1 cellular context compared by ENCODE assay signal in the genomic region with DNA sequence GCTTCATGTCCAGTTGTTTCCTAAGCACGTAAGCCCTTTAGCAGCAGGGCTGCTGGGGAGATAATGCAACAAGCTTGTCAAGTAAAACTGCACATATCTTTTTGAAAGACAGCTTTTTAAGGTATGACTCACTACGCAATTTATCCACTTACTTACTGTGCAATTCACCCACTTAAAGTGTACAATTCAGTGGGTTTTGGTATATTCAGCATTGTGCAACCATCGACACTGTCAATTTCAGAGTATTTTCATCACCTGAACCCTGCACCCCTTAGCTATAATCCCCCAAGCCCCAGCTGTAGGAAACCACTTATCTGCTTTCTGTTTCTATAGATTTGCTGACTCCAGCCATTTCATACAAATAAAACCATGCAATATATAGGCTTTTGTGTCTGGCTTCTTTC.
TF ChIP-seq lines count a peak whose summit lies in the region.

No MANE protein-coding gene starts in this region.

TF ChIP-seq in GM23338, 12 proteins besides CTCF, POLR2A, EP300 and RAD21 (continued from another document):
- TF ChIP-seq, protein P1, sequence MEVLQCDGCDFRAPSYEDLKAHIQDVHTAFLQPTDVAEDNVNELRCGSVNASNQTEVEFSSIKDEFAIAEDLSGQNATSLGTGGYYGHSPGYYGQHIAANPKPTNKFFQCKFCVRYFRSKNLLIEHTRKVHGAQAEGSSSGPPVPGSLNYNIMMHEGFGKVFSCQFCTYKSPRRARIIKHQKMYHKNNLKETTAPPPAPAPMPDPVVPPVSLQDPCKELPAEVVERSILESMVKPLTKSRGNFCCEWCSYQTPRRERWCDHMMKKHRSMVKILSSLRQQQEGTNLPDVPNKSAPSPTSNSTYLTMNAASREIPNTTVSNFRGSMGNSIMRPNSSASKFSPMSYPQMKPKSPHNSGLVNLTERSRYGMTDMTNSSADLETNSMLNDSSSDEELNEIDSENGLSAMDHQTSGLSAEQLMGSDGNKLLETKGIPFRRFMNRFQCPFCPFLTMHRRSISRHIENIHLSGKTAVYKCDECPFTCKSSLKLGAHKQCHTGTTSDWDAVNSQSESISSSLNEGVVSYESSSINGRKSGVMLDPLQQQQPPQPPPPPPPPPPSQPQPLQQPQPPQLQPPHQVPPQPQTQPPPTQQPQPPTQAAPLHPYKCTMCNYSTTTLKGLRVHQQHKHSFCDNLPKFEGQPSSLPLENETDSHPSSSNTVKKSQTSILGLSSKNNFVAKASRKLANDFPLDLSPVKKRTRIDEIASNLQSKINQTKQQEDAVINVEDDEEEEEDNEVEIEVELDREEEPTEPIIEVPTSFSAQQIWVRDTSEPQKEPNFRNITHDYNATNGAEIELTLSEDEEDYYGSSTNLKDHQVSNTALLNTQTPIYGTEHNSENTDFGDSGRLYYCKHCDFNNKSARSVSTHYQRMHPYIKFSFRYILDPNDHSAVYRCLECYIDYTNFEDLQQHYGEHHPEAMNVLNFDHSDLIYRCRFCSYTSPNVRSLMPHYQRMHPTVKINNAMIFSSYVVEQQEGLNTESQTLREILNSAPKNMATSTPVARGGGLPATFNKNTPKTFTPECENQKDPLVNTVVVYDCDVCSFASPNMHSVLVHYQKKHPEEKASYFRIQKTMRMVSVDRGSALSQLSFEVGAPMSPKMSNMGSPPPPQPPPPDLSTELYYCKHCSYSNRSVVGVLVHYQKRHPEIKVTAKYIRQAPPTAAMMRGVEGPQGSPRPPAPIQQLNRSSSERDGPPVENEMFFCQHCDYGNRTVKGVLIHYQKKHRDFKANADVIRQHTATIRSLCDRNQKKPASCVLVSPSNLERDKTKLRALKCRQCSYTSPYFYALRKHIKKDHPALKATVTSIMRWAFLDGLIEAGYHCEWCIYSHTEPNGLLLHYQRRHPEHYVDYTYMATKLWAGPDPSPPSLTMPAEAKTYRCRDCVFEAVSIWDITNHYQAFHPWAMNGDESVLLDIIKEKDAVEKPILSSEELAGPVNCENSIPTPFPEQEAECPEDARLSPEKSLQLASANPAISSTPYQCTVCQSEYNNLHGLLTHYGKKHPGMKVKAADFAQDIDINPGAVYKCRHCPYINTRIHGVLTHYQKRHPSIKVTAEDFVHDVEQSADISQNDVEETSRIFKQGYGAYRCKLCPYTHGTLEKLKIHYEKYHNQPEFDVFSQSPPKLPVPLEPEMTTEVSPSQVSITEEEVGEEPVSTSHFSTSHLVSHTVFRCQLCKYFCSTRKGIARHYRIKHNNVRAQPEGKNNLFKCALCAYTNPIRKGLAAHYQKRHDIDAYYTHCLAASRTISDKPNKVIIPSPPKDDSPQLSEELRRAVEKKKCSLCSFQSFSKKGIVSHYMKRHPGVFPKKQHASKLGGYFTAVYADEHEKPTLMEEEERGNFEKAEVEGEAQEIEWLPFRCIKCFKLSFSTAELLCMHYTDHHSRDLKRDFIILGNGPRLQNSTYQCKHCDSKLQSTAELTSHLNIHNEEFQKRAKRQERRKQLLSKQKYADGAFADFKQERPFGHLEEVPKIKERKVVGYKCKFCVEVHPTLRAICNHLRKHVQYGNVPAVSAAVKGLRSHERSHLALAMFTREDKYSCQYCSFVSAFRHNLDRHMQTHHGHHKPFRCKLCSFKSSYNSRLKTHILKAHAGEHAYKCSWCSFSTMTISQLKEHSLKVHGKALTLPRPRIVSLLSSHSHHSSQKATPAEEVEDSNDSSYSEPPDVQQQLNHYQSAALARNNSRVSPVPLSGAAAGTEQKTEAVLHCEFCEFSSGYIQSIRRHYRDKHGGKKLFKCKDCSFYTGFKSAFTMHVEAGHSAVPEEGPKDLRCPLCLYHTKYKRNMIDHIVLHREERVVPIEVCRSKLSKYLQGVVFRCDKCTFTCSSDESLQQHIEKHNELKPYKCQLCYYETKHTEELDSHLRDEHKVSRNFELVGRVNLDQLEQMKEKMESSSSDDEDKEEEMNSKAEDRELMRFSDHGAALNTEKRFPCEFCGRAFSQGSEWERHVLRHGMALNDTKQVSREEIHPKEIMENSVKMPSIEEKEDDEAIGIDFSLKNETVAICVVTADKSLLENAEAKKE (CRISPR knock-in tag; IDR thresholded peaks at IDR 0.05) = no peak
- TF ChIP-seq REST (IDR thresholded peaks at IDR 0.05; ENCODE audit: unreplicated experiment) (no peak), EZH2phosphoT487 (IDR thresholded peaks at IDR 0.05; ENCODE audit: unreplicated experiment) (no peak), JUNB (IDR thresholded peaks at IDR 0.05; ENCODE audit: unreplicated experiment) (no peak)
